17 cellular contexts compared by ENCODE assay signal in the genomic region with DNA sequence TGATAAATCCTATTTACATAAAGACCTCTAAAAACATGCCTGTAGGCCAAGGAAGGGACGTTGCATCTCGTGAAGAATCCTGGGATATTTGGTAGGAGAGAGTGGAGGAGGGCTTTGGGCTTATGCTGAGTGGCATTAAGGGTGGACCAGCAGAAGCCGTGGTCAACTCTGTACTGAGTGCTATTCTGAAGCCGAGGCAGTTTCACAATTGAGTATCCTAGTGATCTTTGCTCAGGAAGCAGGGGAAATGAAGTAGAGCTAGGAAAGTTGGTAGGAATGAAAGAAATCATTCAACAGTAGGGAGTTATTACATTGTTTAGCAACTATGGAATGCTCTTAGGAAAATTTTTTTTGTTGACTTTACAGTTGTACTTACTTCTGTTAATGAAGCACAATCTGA. TPM values are rescaled to one million over a fixed set of nuclear protein-coding genes. Genes with fewer than 3 reads are reported as not detected.
DNase-seq lines count a peak whose midpoint lies in the region; ATAC-seq, FAIRE-seq and TF ChIP-seq lines count a peak whose summit lies in the region.
"Had no signal": no experiment of that assay in that cellular context is flagged by ENCODE, and none has a peak within 500 bp of the region (broad histone marks: within the 10 kb centered on the region; RNA-seq: fewer than 3 reads in every experiment).

No MANE protein-coding gene starts in this region.

- H4K8ac ChIP-seq in trophoblast cell (ENCODE audit: low read depth, low read length), result no peak overlapping the region

- H2AK5ac ChIP-seq in trophoblast cell (ENCODE audit: low read length), result no peak overlapping the region

- H3K4ac ChIP-seq in trophoblast cell (ENCODE audit: low read depth, low read length), result no peak overlapping the region

- POLR2A ChIA-PET in HepG2 (lab: Yijun Ruan, JAX), result no interaction called here

- FAIRE-seq in GM18507 (lab: Jason Lieb, UNC) (peak; percentile 55), HepG2 (lab: Jason Lieb, UNC) (peak; percentile 36)
- FAIRE-seq: HTR-8/SVneo, K562 had no signal

- H2BK120ac ChIP-seq in trophoblast cell (ENCODE audit: insufficient read depth, low read length, poor library complexity), result no peak overlapping the region

- TF ChIP-seq RAD21 in HepG2 (CRISPR knock-in tag; IDR thresholded peaks at IDR 0.05), result no peak

- no peak overlapping the region for H2AFZ ChIP-seq in SU-DHL-6 (ENCODE audit: low read depth, low read length, severe bottlenecking)
- H2AFZ ChIP-seq in HepG2 (ENCODE audit: low read length), result no peak overlapping the region
- no peak overlapping the region for H2AFZ ChIP-seq in trophoblast cell (ENCODE audit: insufficient read depth, low read length, poor library complexity)

- H3K9me3 ChIP-seq in SU-DHL-6 (ENCODE audit: insufficient read depth, low read length) (no peaks in the 10 kb centered on the region), HepG2 (ENCODE audit: low read length) (peaks cover 10% of the 10 kb centered on the region; the same call in 1 of the 2 replicates), trophoblast cell (ENCODE audit: insufficient read depth, low read depth, low read length) (no peaks in the 10 kb centered on the region)

- no peak overlapping the region for H3K4me3 ChIP-seq in SU-DHL-6 (ENCODE audit: insufficient read depth, low read length, poor library complexity, severe bottlenecking)
- H3K4me3 ChIP-seq in HepG2 (replicated peaks in 1 of 3; ENCODE audit: insufficient read depth in 1 of 3, low read depth in 2 of 3, low read length in 3 of 3), result no peak overlapping the region; a peak in 1 of 6 replicates
- no peak overlapping the region for H3K4me3 ChIP-seq in trophoblast cell (ENCODE audit: low read depth, low read length)
- H3K4me3 ChIP-seq: K562 had no signal

- H3K23ac ChIP-seq in trophoblast cell (ENCODE audit: low read length), result no peak overlapping the region

- TF ChIP-seq CTCF in SU-DHL-6 (IDR thresholded peaks at IDR 0.05; ENCODE audit: insufficient read depth, low read length, poor library complexity, severe bottlenecking), result no peak
- no peak for TF ChIP-seq CTCF in HepG2 (CRISPR knock-in tag; IDR thresholded peaks at IDR 0.05)

- DNase-seq in GM18507 (ENCODE audit: extremely low spot score, insufficient read length, low read depth), result no peak
- peak; percentile 79 for DNase-seq in HepG2 (ENCODE audit: low spot score)
- peak; percentile 40 to 76 for DNase-seq in trophoblast cell
- DNase-seq in NCI-H146 (lab: John Stamatoyannopoulos, UW), result no peak
- no peak for DNase-seq in HK-2 (ENCODE audit: unreplicated experiment)
- no peak for DNase-seq in NOMO-1 treated with DMSO at 0.1 percent for 48 hours (lab: John Stamatoyannopoulos, UW; ENCODE audit: unreplicated experiment)
- DNase-seq: CD8-positive, alpha-beta T cell; HCEC 1CT; NCI-H1436 treated with DMSO at 0.1 percent for 48 hours; NCI-H2081 treated with DMSO at 0.1 percent for 48 hours; NCI-H226; NCI-H526 had no signal

- no peak overlapping the region for H2BK12ac ChIP-seq in trophoblast cell (ENCODE audit: low read length)

- H3K79me1 ChIP-seq in trophoblast cell (ENCODE audit: low read length), result no peaks in the 10 kb centered on the region

- intact Hi-C loops in HepG2 (cut with micrococcal nuclease; ENCODE audit: unreplicated experiment), result loop anchor here (2.0 kb wide), 1 partner anchor 25 kb away; a partner anchor contains a TSS

- no TSS peak for BruUV-seq in HepG2 (replicated peaks; lab: Mats Ljungman, UMichigan)

- no peak for TF ChIP-seq POLR2A in HepG2 (IDR thresholded peaks at IDR 0.05; ENCODE audit: insufficient read depth in 1 of 2, low read depth in 2 of 2, low read length in 2 of 2)

- no peak overlapping the region for H3K14ac ChIP-seq in trophoblast cell (ENCODE audit: low read length)

- no peaks in the 10 kb centered on the region for H3K9me2 ChIP-seq in SU-DHL-6 (replicated peaks; ENCODE audit: insufficient read depth, low read length)

- H3K36me3 ChIP-seq in SU-DHL-6 (ENCODE audit: low read length), result peaks cover 15% of the 10 kb centered on the region; the same call in 1 of the 2 replicates
- no peaks in the 10 kb centered on the region for H3K36me3 ChIP-seq in HepG2 (replicated peaks in 1 of 2; ENCODE audit: control insufficient read depth in 1 of 2, insufficient read depth in 2 of 2, low read length in 2 of 2)
- no peaks in the 10 kb centered on the region for H3K36me3 ChIP-seq in trophoblast cell (ENCODE audit: control insufficient read depth in 1 of 2, insufficient read depth in 2 of 2, low read length in 2 of 2)

- CTCF ChIA-PET in HepG2 (lab: Yijun Ruan, JAX; ENCODE audit: low intra/inter-chr PET ratio, low total read pairs), result no interaction called here

- no peak overlapping the region for H3K18ac ChIP-seq in trophoblast cell (ENCODE audit: low read length)

- H4K20me1 ChIP-seq in SU-DHL-6 (ENCODE audit: low read depth, low read length), result no peaks in the 10 kb centered on the region
- H4K20me1 ChIP-seq in HepG2 (ENCODE audit: insufficient read depth, low read length), result no peaks in the 10 kb centered on the region

- H3K4me2 ChIP-seq in SU-DHL-6 (ENCODE audit: low read depth, low read length, poor library complexity, severe bottlenecking), result peak overlapping the region; percentile 90
- H3K4me2 ChIP-seq in HepG2 (ENCODE audit: low read depth, low read length), result peak overlapping the region; percentile 50
- no peak overlapping the region for H3K4me2 ChIP-seq in trophoblast cell (ENCODE audit: low read length)

- peak overlapping the region; percentile 51; the same call in 1 of the 2 replicates for H3K9ac ChIP-seq in SU-DHL-6 (ENCODE audit: low read length)
- no peak overlapping the region for H3K9ac ChIP-seq in HepG2 (ENCODE audit: insufficient read depth, low read depth, low read length)
- peak overlapping the region; percentile 65 for H3K9ac ChIP-seq in trophoblast cell (ENCODE audit: low read length)

- H3K4me1 ChIP-seq in HepG2 (ENCODE audit: insufficient read depth, low read length) (peaks cover 75% of the 10 kb centered on the region), trophoblast cell (ENCODE audit: control insufficient read depth in 1 of 2, insufficient read depth in 2 of 2, low read length in 2 of 2) (no peaks in the 10 kb centered on the region)

- H3K27ac ChIP-seq in SU-DHL-6 (ENCODE audit: low read depth, low read length) (peak overlapping the region; percentile 98), HepG2 (ENCODE audit: extremely low read length, insufficient read depth, low read length) (peak overlapping the region; percentile 58), trophoblast cell (ENCODE audit: low read depth, low read length) (no peak overlapping the region)

- under 1% methylated on average over 4 of the region's 4 CpGs for WGBS in HepG2 (ENCODE audit: low lambda C conversion rate)
- WGBS in trophoblast cell (ENCODE audit: extremely low coverage, insufficient coverage, insufficient read length), result no CpG with 5 or more reads among the region's 4 CpGs

- TF ChIP-seq EP300 in HepG2 (IDR thresholded peaks at IDR 0.05; ENCODE audit: low read depth in 2 of 2, low read length in 2 of 2), result peak in 1 of 2 experiments; percentile 48; a peak in 1 of 4 replicates
- no peak for TF ChIP-seq EP300 in HepG2 (CRISPR knock-in tag; IDR thresholded peaks at IDR 0.05; ENCODE audit: borderline replicate concordance)

- peak; percentile 99 for ATAC-seq in HepG2
- no peak for ATAC-seq in GM21576 (IDR thresholded peaks at IDR 0.05; ENCODE audit: unreplicated experiment)
- ATAC-seq: CD8-positive, alpha-beta T cell; K562; Right ventricle myocardium inferior had no signal

- no peak overlapping the region for H2BK5ac ChIP-seq in trophoblast cell (ENCODE audit: low read depth, low read length, poor library complexity)

- peaks cover 80% of the 10 kb centered on the region for H3F3A ChIP-seq in SU-DHL-6 (ENCODE audit: insufficient read depth)

- no peak overlapping the region for H4K91ac ChIP-seq in trophoblast cell (ENCODE audit: low read depth, low read length)

- peaks cover 86% of the 10 kb centered on the region for H3K79me2 ChIP-seq in SU-DHL-6 (ENCODE audit: insufficient read depth, low read length)
- H3K79me2 ChIP-seq in HepG2 (ENCODE audit: insufficient read depth, low read length), result peaks cover 11% of the 10 kb centered on the region
- no peaks in the 10 kb centered on the region for H3K79me2 ChIP-seq in trophoblast cell (ENCODE audit: control insufficient read depth, insufficient read depth, low read length, poor library complexity)

- no peaks in the 10 kb centered on the region for H3K27me3 ChIP-seq in SU-DHL-6 (ENCODE audit: low read length)
- no peaks in the 10 kb centered on the region for H3K27me3 ChIP-seq in HepG2 (ENCODE audit: control insufficient read depth in 1 of 2, insufficient read depth in 2 of 2, low read length in 2 of 2)
- H3K27me3 ChIP-seq in trophoblast cell (ENCODE audit: insufficient read depth, low read length), result no peaks in the 10 kb centered on the region

- no peak overlapping the region for H4K12ac ChIP-seq in trophoblast cell (ENCODE audit: low read depth, low read length)

- in situ Hi-C loops in HepG2 (cut with HindIII; ENCODE audit: extremely low pct_ligation_motif_present, low pct_unique_long_range_greater_than_20kb), result no loop called here

RNA-seq across cellular contexts. Expression of a gene that starts 24.2 kb away (rescaled TPM):
- total RNA-seq in HepG2 (2016; rRNA removed; fragmentation: Illumina TruSeq; extraction: Trizol), result 2.7 and 5.1 TPM in 2 replicates
- total RNA-seq in HepG2 (2016; cell fraction: cytosol; rRNA removed; fragmentation: Illumina TruSeq; extraction: Trizol; ENCODE audit: low read depth), result 16.9 and 19.1 TPM in 2 replicates
- 3.2 and 5.9 TPM in 2 replicates for total RNA-seq in HepG2 (2016; cell fraction: insoluble cytoplasmic fraction; rRNA removed; fragmentation: Illumina TruSeq; extraction: Trizol)
- total RNA-seq in HepG2 (2016; cell fraction: membrane; rRNA removed; fragmentation: Illumina TruSeq; extraction: Trizol), result 4.6 and 5.4 TPM in 2 replicates
- 13.1 and 13.3 TPM in 2 replicates for total RNA-seq in HepG2 (2016; cell fraction: nucleus; rRNA removed; fragmentation: Illumina TruSeq; extraction: Trizol)
- 8.5 and 8.6 TPM in 2 replicates for polyA plus RNA-seq in HepG2 (2011; rRNA removed)
- 6.4 and 7.5 TPM in 2 replicates for polyA plus RNA-seq in HepG2 (2011; cell fraction: cytosol; rRNA removed)
- 15.5 and 17.5 TPM in 2 replicates for polyA plus RNA-seq in HepG2 (2011; cell fraction: nucleus; rRNA removed)
- polyA plus RNA-seq in HepG2 (2012), result 2.3 and 2.5 TPM in 2 replicates
- 0.10 and 0.17 TPM in 2 replicates for polyA plus RNA-seq in HepG2 (2016; cell fraction: cytosol; fragmentation: Illumina TruSeq; extraction: Trizol; ENCODE audit: low read depth)
- polyA plus RNA-seq in HepG2 (2016; cell fraction: insoluble cytoplasmic fraction; fragmentation: Illumina TruSeq; extraction: Trizol; ENCODE audit: low read depth), result 2.3 and 2.5 TPM in 2 replicates
- polyA plus RNA-seq in HepG2 (2016; cell fraction: membrane; fragmentation: Illumina TruSeq; extraction: Trizol; ENCODE audit: low read depth), result 0.20 and 0.23 TPM in 2 replicates
- polyA plus RNA-seq in HepG2 (2016; cell fraction: nucleus; fragmentation: Illumina TruSeq; extraction: Trizol; ENCODE audit: insufficient read depth, low read depth), result 3.1 and 5.2 TPM in 2 replicates
- polyA minus RNA-seq in HepG2 (2011; rRNA and poly(A)+ RNA removed; ENCODE audit: low replicate concordance), result 12.2 and 23.0 TPM in 2 replicates
- polyA minus RNA-seq in HepG2 (2011; cell fraction: cytosol; rRNA and poly(A)+ RNA removed), result 6.9 and 7.4 TPM in 2 replicates
- polyA minus RNA-seq in HepG2 (2011; cell fraction: nucleus; rRNA and poly(A)+ RNA removed), result 38.0 and 39.8 TPM in 2 replicates
- 3.0 and 3.3 TPM in 2 replicates for polyA plus RNA-seq in trophoblast cell (2013)
- polyA plus RNA-seq: K562 had no signal

Comparison
In these comparisons a context has a peak if more than half of its experiments do, and no peak if none do; other contexts are left out.
1. DNase-seq: peak in HepG2 (single experiment) and trophoblast cell (2 of 2); none in GM18507 (single experiment), NCI-H146 (single experiment), HK-2 (single experiment) and NOMO-1 treated with DMSO at 0.1 percent for 48 hours (single experiment).